29 cellular contexts compared by ENCODE assay signal in genomic region chr10:79460687-79461086, GRCh38. TPM values are rescaled to one million over a fixed set of nuclear protein-coding genes. Genes with fewer than 3 reads are reported as not detected.
DNase-seq lines count a peak whose midpoint lies in the region; ATAC-seq, FAIRE-seq and TF ChIP-seq lines count a peak whose summit lies in the region.
"Had no signal": no experiment of that assay in that cellular context is flagged by ENCODE, and none has a peak within 500 bp of the region (broad histone marks: within the 10 kb centered on the region; RNA-seq: fewer than 3 reads in every experiment).

No MANE protein-coding gene starts in this region.

- H2AFZ ChIP-seq in K562 (ENCODE audit: low read depth, low read length) = peak overlapping the region; percentile 37; the same call in 1 of the 2 replicates

- TF ChIP-seq RAD21 in K562 (CRISPR knock-in tag; conservative IDR thresholded peaks at IDR 0.05 in 1 of 2, IDR thresholded peaks at IDR 0.05 in 1 of 2) = no peak

- no peak overlapping the region for H3K27ac Mint-ChIP-seq in stimulated activated naive CD8-positive, alpha-beta T cell treated with anti-CD3 and anti-CD28 coated beads, Interleukin-15, amount 100 ng/mL, for 72 hours
- H3K27ac Mint-ChIP-seq: CD14-positive monocyte; CD4-positive, alpha-beta memory T cell; CD4-positive, CD25-positive, alpha-beta regulatory T cell; CD8-positive, alpha-beta memory T cell had no signal

- TF ChIP-seq POLR2A in K562 (conservative IDR thresholded peaks at IDR 0.05) = no peak

- H3K4me2 ChIP-seq in K562 (ENCODE audit: insufficient read depth, low read length) = no peak overlapping the region
- H3K4me2 ChIP-seq: BLaER1 had no signal

- POLR2A ChIA-PET in K562 (lab: Yijun Ruan, JAX) = interaction anchor here (0.7 to 1.9 kb wide), 5 partner anchors 9 to 45 kb away, joined by 3 to 7 read pairs (median 4); partner anchors contain the start of gene ZCCHC24

- FAIRE-seq in D721Med (lab: Jason Lieb, UNC) (peak; percentile 85), K562 (lab: Jason Lieb, UNC) (peak; percentile 42)
- FAIRE-seq: A204.1, GM12878, GM12892, GM18507 had no signal

- H3K36me3 ChIP-seq in K562 (ENCODE audit: control insufficient read depth, insufficient read depth, low read length) = no peaks in the 10 kb centered on the region
- no peaks in the 10 kb centered on the region for H3K36me3 ChIP-seq in lower lobe of right lung
- H3K36me3 ChIP-seq: BE2C, BLaER1 had no signal

- TF ChIP-seq CTCF in D721Med (IDR thresholded peaks at IDR 0.05; ENCODE audit: insufficient read depth, missing control alignments) (no peak), K562 (IDR thresholded peaks at IDR 0.05 in 2 of 3, conservative IDR thresholded peaks at IDR 0.05 in 1 of 3; ENCODE audit: insufficient read depth in 2 of 3, low read depth in 1 of 3, low read length in 3 of 3) (no peak), lower lobe of right lung (IDR thresholded peaks at IDR 0.05) (no peak)

- no peak overlapping the region for H3K9ac ChIP-seq in K562 (ENCODE audit: insufficient read depth in 1 of 2, low read depth in 2 of 2, low read length in 2 of 2)
- H3K9ac ChIP-seq: BLaER1 had no signal

- CTCF ChIA-PET in K562 (lab: Yijun Ruan, JAX; ENCODE audit: low intra/inter-chr PET ratio) = no interaction called here

- H3K4me1 ChIP-seq in K562 (replicated peaks in 1 of 2; ENCODE audit: control insufficient read depth in 2 of 2, insufficient read depth in 2 of 2, low read length in 2 of 2) (peaks cover 0 to 4% of the 10 kb centered on the region in 2 experiments; a peak in 3 of 5 replicates), lower lobe of right lung (no peaks in the 10 kb centered on the region)
- H3K4me1 ChIP-seq: BE2C had no signal

- no peak overlapping the region for H3K4me3 Mint-ChIP-seq in stimulated activated naive CD8-positive, alpha-beta T cell treated with anti-CD3 and anti-CD28 coated beads, Interleukin-15, amount 100 ng/mL, for 72 hours
- H3K4me3 Mint-ChIP-seq: CD14-positive monocyte; CD4-positive, alpha-beta memory T cell; CD4-positive, CD25-positive, alpha-beta regulatory T cell; CD8-positive, alpha-beta memory T cell had no signal

- H4K20me1 ChIP-seq in K562 (replicated peaks; ENCODE audit: control insufficient read depth, insufficient read depth, low read length) = no peaks in the 10 kb centered on the region
- H4K20me1 ChIP-seq: BLaER1 had no signal

- H3K9me3 ChIP-seq in K562 (replicated peaks; ENCODE audit: control insufficient read depth, insufficient read depth, low read depth, low read length) (no peaks in the 10 kb centered on the region), lower lobe of right lung (no peaks in the 10 kb centered on the region)
- H3K9me3 ChIP-seq: BE2C, BLaER1 had no signal

- H3K27me3 ChIP-seq in K562 (ENCODE audit: control insufficient read depth in 2 of 2, insufficient read depth in 2 of 2, low read length in 2 of 2) (peaks cover 2 to 28% of the 10 kb centered on the region in 2 experiments; a peak in 3 of 5 replicates), lower lobe of right lung (ENCODE audit: low read depth) (no peaks in the 10 kb centered on the region)
- H3K27me3 ChIP-seq: BE2C, BLaER1 had no signal

- no peaks in the 10 kb centered on the region for H3K9me3 Mint-ChIP-seq in stimulated activated naive CD8-positive, alpha-beta T cell treated with anti-CD3 and anti-CD28 coated beads, Interleukin-15, amount 100 ng/mL, for 72 hours
- H3K9me3 Mint-ChIP-seq: CD4-positive, alpha-beta memory T cell; CD4-positive, CD25-positive, alpha-beta regulatory T cell; CD8-positive, alpha-beta memory T cell had no signal

- no peaks in the 10 kb centered on the region for H3K9me1 ChIP-seq in K562 (ENCODE audit: control insufficient read depth, insufficient read depth, low read length)

- intact Hi-C loops in K562 (cut with micrococcal nuclease) = no loop called here
- intact Hi-C loops in lower lobe of right lung (cut with DNase I) = loop anchor here (10.0 kb wide), 1 partner anchor 86 kb away; no protein-coding TSS in a partner anchor

- H3K4me3 ChIP-seq in K562 (no peak overlapping the region), lower lobe of right lung (no peak overlapping the region)
- H3K4me3 ChIP-seq: BLaER1, GM12878 had no signal

- no peak for ATAC-seq in K562
- no peak for ATAC-seq in lower lobe of right lung
- ATAC-seq in stimulated activated naive CD8-positive, alpha-beta T cell treated with anti-CD3 and anti-CD28 coated beads, Interleukin-15, amount 100 ng/mL, for 72 hours = no peak
- ATAC-seq: GM12878 had no signal

- DNase-seq in D341Med (ENCODE audit: low spot score) (peak; percentile 40), D721Med (ENCODE audit: insufficient read length, low spot score) (no peak), NCI-H82 treated with DMSO at 0.1 percent for 48 hours (lab: John Stamatoyannopoulos, UW; ENCODE audit: unreplicated experiment) (peak; percentile 90), K562 (ENCODE audit: extremely low read depth in 1 of 4, low spot score in 3 of 4) (no peak), OCI-M2 (lab: John Stamatoyannopoulos, UW; ENCODE audit: unreplicated experiment) (no peak), lower lobe of right lung (no peak), NCI-H748 treated with DMSO at 0.1 percent for 48 hours (lab: John Stamatoyannopoulos, UW) (no peak)
- no peak for DNase-seq in stimulated activated naive CD8-positive, alpha-beta T cell treated with anti-CD3 and anti-CD28 coated beads, Interleukin-15, amount 100 ng/mL, for 72 hours
- DNase-seq: 8988T; ACHN; BE2C; C1 segment of cervical spinal cord; CD4-positive, alpha-beta memory T cell; CD4-positive, CD25-positive, alpha-beta regulatory T cell; CD8-positive, alpha-beta memory T cell; COR-L47; DMS 273 treated with DMSO at 0.1 percent for 48 hours; DMS153; DMS53; DMS79; DND-41; EL; GDM1 had no signal

- H3K4me1 Mint-ChIP-seq in stimulated activated naive CD8-positive, alpha-beta T cell treated with anti-CD3 and anti-CD28 coated beads, Interleukin-15, amount 100 ng/mL, for 72 hours = no peaks in the 10 kb centered on the region
- H3K4me1 Mint-ChIP-seq: CD14-positive monocyte; CD4-positive, alpha-beta memory T cell; CD4-positive, CD25-positive, alpha-beta regulatory T cell; CD8-positive, alpha-beta memory T cell had no signal

- in situ Hi-C loops in K562 (cut with MboI) = no loop called here

- H3K79me2 ChIP-seq in K562 (ENCODE audit: control insufficient read depth, insufficient read depth, low read length) = no peaks in the 10 kb centered on the region

- BruUV-seq in K562 (replicated peaks; lab: Mats Ljungman, UMichigan) = no TSS peak

- TF ChIP-seq EP300 in K562 (IDR thresholded peaks at IDR 0.05; ENCODE audit: low read length) = no peak

- no peaks in the 10 kb centered on the region for H3K27me3 Mint-ChIP-seq in stimulated activated naive CD8-positive, alpha-beta T cell treated with anti-CD3 and anti-CD28 coated beads, Interleukin-15, amount 100 ng/mL, for 72 hours

- H3K27ac ChIP-seq in K562 (ENCODE audit: extremely low read depth, low read depth, low read length) (no peak overlapping the region), lower lobe of right lung (no peak overlapping the region)
- H3K27ac ChIP-seq: BLaER1 had no signal

- WGBS in K562 (ENCODE audit: insufficient coverage, low coverage, missing lambda C conversion rate) = 36% methylated on average over 4 of the region's 4 CpGs

TF ChIP-seq in K562, 482 proteins besides CTCF, POLR2A, EP300 and RAD21 (continues in another document):
- TF ChIP-seq HCFC1 (IDR thresholded peaks at IDR 0.05; ENCODE audit: low read depth, low read length) (peak; percentile 13; the same call in 1 of the 2 replicates), JUND (IDR thresholded peaks at IDR 0.05; ENCODE audit: borderline replicate concordance, low read depth, low read length) (peak; percentile 35; the same call in 1 of the 2 replicates), JUND (tag; IDR thresholded peaks at IDR 0.05; ENCODE audit: borderline replicate concordance, low read depth, low read length) (no peak)

RNA-seq across cellular contexts. Expression of gene ZCCHC24, which starts 15.3 kb away (rescaled TPM):
- 4.0 and 6.3 TPM in 2 replicates for total RNA-seq in K562 (2011; cell fraction: chromatin; rRNA removed; ENCODE audit: low replicate concordance)
- total RNA-seq in K562 (2011; cell fraction: nucleolus; rRNA removed) = 4.8 and 4.9 TPM in 2 replicates
- 4.4 and 6.7 TPM in 2 replicates for total RNA-seq in K562 (2011; cell fraction: nucleoplasm; rRNA removed)
- total RNA-seq in K562 (2014; rRNA removed) (3.6 and 4.9 TPM in 2 replicates), K562 (2014; rRNA removed; fragmentation: Illumina TruSeq; extraction: Trizol) (3.9 and 4.0 TPM in 2 replicates), K562 (2015; rRNA removed; fragmentation: Illumina TruSeq; extraction: Trizol) (5.5 and 5.7 TPM in 2 replicates), K562 (2021) (11.0 and 11.5 TPM in 2 replicates), lower lobe of right lung (34.7 TPM)
- polyA plus RNA-seq in K562 (2011; rRNA removed) (4.6 and 5.0 TPM in 2 replicates), K562 (2014; fragmentation: Illumina TruSeq; extraction: Trizol) (7.0 and 7.6 TPM in 2 replicates), K562 (2014; fragmentation: Nextera tagmentation; extraction: Ambion mirVana) (under 1 TPM; 0.84 to 0.86 TPM), K562 (2014; rRNA removed) (5.1 and 6.0 TPM in 2 replicates)
- 4.7 and 8.4 TPM in 2 replicates for polyA plus RNA-seq in K562 (2011; cell fraction: cytosol; rRNA removed)
- polyA plus RNA-seq in K562 (2011; cell fraction: nucleus; rRNA removed) = 3.1 and 5.6 TPM in 2 replicates
- 6.8 and 12.0 TPM in 2 replicates for polyA plus RNA-seq in K562 (2012)
- polyA minus RNA-seq in K562 (2011; rRNA and poly(A)+ RNA removed) = 3.4 and 4.7 TPM in 2 replicates
- polyA minus RNA-seq in K562 (2011; cell fraction: cytosol; rRNA and poly(A)+ RNA removed) = 6.1 and 6.4 TPM in 2 replicates
- polyA minus RNA-seq in K562 (2011; cell fraction: nucleus; rRNA and poly(A)+ RNA removed) = 3.0 TPM in 2 replicates

RNA-seq across cellular contexts. Expression of gene EIF5AL1, which starts 51.6 kb away (rescaled TPM):
- total RNA-seq in K562 (2011; cell fraction: chromatin; rRNA removed; ENCODE audit: low replicate concordance) = 0.16 TPM in 1 of 2 replicates, not detected in the other
- total RNA-seq in K562 (2011; cell fraction: nucleolus; rRNA removed) = 0.13 and 0.17 TPM in 2 replicates
- total RNA-seq in K562 (2011; cell fraction: nucleoplasm; rRNA removed) = 0.15 and 0.31 TPM in 2 replicates
- total RNA-seq in K562 (2014; rRNA removed) (0.65 and 0.68 TPM in 2 replicates), K562 (2014; rRNA removed; fragmentation: Illumina TruSeq; extraction: Trizol) (0.80 and 0.83 TPM in 2 replicates), K562 (2015; rRNA removed; fragmentation: Illumina TruSeq; extraction: Trizol) (0.18 and 0.30 TPM in 2 replicates), K562 (2021) (0.27 and 0.31 TPM in 2 replicates), lower lobe of right lung (not detected)
- polyA plus RNA-seq in K562 (2011; rRNA removed) (1.6 and 1.8 TPM in 2 replicates), K562 (2014; fragmentation: Illumina TruSeq; extraction: Trizol) (3.2 and 3.4 TPM in 2 replicates), K562 (2014; fragmentation: Nextera tagmentation; extraction: Ambion mirVana) (under 1 TPM in 1 of 2 experiments, not detected in 1; 0.03 TPM), K562 (2014; rRNA removed) (0.37 and 0.43 TPM in 2 replicates)
- 0.97 and 1.1 TPM in 2 replicates for polyA plus RNA-seq in K562 (2011; cell fraction: cytosol; rRNA removed)
- 0.20 and 0.35 TPM in 2 replicates for polyA plus RNA-seq in K562 (2011; cell fraction: nucleus; rRNA removed)
- 0.54 and 1.1 TPM in 2 replicates for polyA plus RNA-seq in K562 (2012)
- polyA minus RNA-seq in K562 (2011; rRNA and poly(A)+ RNA removed) = 3.2 and 4.7 TPM in 2 replicates
- polyA minus RNA-seq in K562 (2011; cell fraction: cytosol; rRNA and poly(A)+ RNA removed) = 0.64 and 0.67 TPM in 2 replicates
- under 0.01 and 0.11 TPM in 2 replicates for polyA minus RNA-seq in K562 (2011; cell fraction: nucleus; rRNA and poly(A)+ RNA removed)
- total RNA-seq: CD4-positive, CD25-positive, alpha-beta regulatory T cell had no signal

Comparison
In these comparisons a context has a peak if more than half of its experiments do, and no peak if none do; other contexts are left out.
1. DNase-seq: peak in D341Med (single experiment) and NCI-H82 treated with DMSO at 0.1 percent for 48 hours (single experiment); none in D721Med (single experiment), K562 (0 of 4), OCI-M2 (single experiment), lower lobe of right lung (single experiment), stimulated activated naive CD8-positive, alpha-beta T cell treated with anti-CD3 and anti-CD28 coated beads, Interleukin-15, amount 100 ng/mL, for 72 hours (0 of 2) and NCI-H748 treated with DMSO at 0.1 percent for 48 hours (single experiment).